In the genomic region with DNA sequence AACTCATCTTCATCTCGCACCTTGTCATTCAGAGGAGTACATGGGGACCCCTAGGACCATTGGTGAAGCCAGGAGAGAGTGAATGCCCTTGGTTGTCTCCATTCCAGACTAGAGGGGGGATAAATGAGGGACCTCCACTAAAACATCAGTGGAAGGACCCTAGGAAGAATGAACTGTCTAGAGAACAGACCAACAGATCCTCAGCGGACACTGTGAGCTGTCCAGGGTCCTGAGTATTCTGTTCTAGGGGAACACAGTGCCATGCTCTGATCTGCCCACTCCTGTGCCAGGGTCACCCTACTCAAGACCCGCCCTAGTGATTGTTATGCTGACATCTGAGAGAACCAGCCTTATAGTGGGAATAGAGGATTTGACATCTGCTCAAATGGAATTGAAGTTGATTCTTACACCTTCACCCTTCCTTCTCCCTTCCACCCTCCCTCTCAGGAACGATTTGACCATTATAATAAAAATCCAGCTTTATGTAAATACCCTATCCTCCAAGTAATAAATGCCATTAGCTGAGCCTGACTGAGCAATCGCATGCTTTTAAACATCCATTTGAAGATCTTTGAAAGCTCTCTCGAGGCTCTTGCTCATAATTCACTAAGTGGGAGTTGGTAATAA, we compare ENCODE assay signal across 1 cellular context.
TF ChIP-seq lines count a peak whose summit lies in the region.

No MANE protein-coding gene starts in this region.

TF ChIP-seq in GM12878, 131 proteins besides CTCF, POLR2A, EP300 and RAD21 (continued from another document):
- TF ChIP-seq NFYA (IDR thresholded peaks at IDR 0.05; ENCODE audit: borderline replicate concordance, low read depth, low read length), result no peak
- TF ChIP-seq RUNX3 (IDR thresholded peaks at IDR 0.05; ENCODE audit: low read length), result no peak
- TF ChIP-seq CREB1 (IDR thresholded peaks at IDR 0.05; ENCODE audit: low read depth), result no peak
- no peak for TF ChIP-seq SIN3A (IDR thresholded peaks at IDR 0.05; ENCODE audit: low read depth, low read length)
- TF ChIP-seq, protein P1, sequence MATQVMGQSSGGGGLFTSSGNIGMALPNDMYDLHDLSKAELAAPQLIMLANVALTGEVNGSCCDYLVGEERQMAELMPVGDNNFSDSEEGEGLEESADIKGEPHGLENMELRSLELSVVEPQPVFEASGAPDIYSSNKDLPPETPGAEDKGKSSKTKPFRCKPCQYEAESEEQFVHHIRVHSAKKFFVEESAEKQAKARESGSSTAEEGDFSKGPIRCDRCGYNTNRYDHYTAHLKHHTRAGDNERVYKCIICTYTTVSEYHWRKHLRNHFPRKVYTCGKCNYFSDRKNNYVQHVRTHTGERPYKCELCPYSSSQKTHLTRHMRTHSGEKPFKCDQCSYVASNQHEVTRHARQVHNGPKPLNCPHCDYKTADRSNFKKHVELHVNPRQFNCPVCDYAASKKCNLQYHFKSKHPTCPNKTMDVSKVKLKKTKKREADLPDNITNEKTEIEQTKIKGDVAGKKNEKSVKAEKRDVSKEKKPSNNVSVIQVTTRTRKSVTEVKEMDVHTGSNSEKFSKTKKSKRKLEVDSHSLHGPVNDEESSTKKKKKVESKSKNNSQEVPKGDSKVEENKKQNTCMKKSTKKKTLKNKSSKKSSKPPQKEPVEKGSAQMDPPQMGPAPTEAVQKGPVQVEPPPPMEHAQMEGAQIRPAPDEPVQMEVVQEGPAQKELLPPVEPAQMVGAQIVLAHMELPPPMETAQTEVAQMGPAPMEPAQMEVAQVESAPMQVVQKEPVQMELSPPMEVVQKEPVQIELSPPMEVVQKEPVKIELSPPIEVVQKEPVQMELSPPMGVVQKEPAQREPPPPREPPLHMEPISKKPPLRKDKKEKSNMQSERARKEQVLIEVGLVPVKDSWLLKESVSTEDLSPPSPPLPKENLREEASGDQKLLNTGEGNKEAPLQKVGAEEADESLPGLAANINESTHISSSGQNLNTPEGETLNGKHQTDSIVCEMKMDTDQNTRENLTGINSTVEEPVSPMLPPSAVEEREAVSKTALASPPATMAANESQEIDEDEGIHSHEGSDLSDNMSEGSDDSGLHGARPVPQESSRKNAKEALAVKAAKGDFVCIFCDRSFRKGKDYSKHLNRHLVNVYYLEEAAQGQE (IDR thresholded peaks at IDR 0.05; ENCODE audit: low read depth, low read length), result peak; percentile 96
- TF ChIP-seq FOXM1 (IDR thresholded peaks at IDR 0.05; ENCODE audit: low read depth, low read length), result no peak
- no peak for TF ChIP-seq SIX5 (IDR thresholded peaks at IDR 0.05; ENCODE audit: low read depth, low read length, severe bottlenecking)
